Comparison of ENCODE assay signal across 21 cellular contexts in genomic region chr5:85906460-85906859, GRCh38.
"Had no signal": no experiment of that assay in that cellular context is flagged by ENCODE, and none has a peak within 500 bp of the region (broad histone marks: within the 10 kb centered on the region; RNA-seq: fewer than 3 reads in every experiment).

No MANE protein-coding gene starts in this region.

- DNase-seq: cortex of kidney; effector CD8-positive, alpha-beta T cell; effector memory CD8-positive, alpha-beta T cell; endodermal cell; erythroblast; esophagus squamous epithelium; foreskin fibroblast; foreskin melanocyte; gastrocnemius medialis; glutamatergic neuron; head of caudate nucleus; heart right ventricle; hippocampal formation; left cardiac atrium; left lung; left ventricle myocardium superior; lower lobe of right lung; mesenchymal stem cell; mucosa of descending colon; naive B cell; naive thymus-derived CD8-positive, alpha-beta T cell had no signal
